In the genomic region with DNA sequence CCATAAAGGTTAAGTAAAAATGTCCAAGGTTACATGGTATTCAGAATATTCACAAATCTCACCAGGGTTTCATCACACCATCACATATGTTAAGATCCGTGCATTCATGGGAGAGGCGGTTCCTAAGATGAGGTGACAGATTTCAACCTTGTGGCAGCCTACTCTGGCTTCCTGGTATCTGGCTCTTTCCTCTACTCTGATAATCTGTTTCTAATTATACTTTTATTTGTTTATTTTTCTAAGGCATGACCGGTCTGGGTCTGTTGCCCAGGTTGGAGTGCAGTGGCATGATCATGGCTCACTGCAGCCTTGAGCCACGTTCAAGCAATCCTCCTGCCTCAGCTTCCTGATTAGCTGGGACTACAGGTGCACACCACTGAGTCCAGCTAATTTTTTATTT, we compare ENCODE assay signal across 10 cellular contexts. TPM values are rescaled to one million over a fixed set of nuclear protein-coding genes. Genes with fewer than 3 reads are reported as not detected.
DNase-seq lines count a peak whose midpoint lies in the region; ATAC-seq, FAIRE-seq and TF ChIP-seq lines count a peak whose summit lies in the region.
"Had no signal": no experiment of that assay in that cellular context is flagged by ENCODE, and none has a peak within 500 bp of the region (broad histone marks: within the 10 kb centered on the region; RNA-seq: fewer than 3 reads in every experiment).

No MANE protein-coding gene starts in this region.

- peak; percentile 18 for FAIRE-seq in endothelial cell of umbilical vein (lab: Jason Lieb, UNC)

- no TSS peak for BruUV-seq in endothelial cell of umbilical vein (replicated peaks; lab: Mats Ljungman, UMichigan)

- no peaks in the 10 kb centered on the region for H3K9me3 ChIP-seq in CD4-positive, alpha-beta T cell (ENCODE audit: control insufficient read depth, low read length)
- H3K9me3 ChIP-seq in endothelial cell of umbilical vein (replicated peaks; ENCODE audit: control insufficient read depth, insufficient read depth, low read length) (no peaks in the 10 kb centered on the region), mucosa of descending colon (no peaks in the 10 kb centered on the region)

- peaks cover 93% of the 10 kb centered on the region for H3K79me2 ChIP-seq in endothelial cell of umbilical vein (ENCODE audit: control insufficient read depth, insufficient read depth, low read length)

- no peak for DNase-seq in CD4-positive, alpha-beta T cell
- peak; percentile 72 for DNase-seq in M059J (ENCODE audit: low read depth)
- DNase-seq in endothelial cell of umbilical vein (ENCODE audit: low read depth, low spot score) = no peak
- DNase-seq in mucosa of descending colon = peak in 1 of 3 donors; percentile 23
- DNase-seq in NCI-H1092 treated with DMSO at 0.1 percent for 48 hours (lab: John Stamatoyannopoulos, UW) = no peak
- DNase-seq in activated T-helper 1 cell treated with anti-CD3 and anti-CD28 coated beads, Interleukin-12 subunit alpha, Interleukin-12 subunit beta, Interleukin-2, Interleukin-4 antibody, amounts not matched to agents 30 ng/mL and 10 ng/mL and 1 ng/mL, durations not matched to agents 14 hours and 24 hours and 36 hours (ENCODE audit: low spot score) = no peak
- DNase-seq in dorsolateral prefrontal cortex = no peak
- DNase-seq: NCI-H226 had no signal

- intact Hi-C loops in CD4-positive, alpha-beta T cell (cut with DNase I, micrococcal nuclease) = loop anchor here in 1 of 2 experiments (5.0 kb wide), 1 partner anchor 33 kb away; a partner anchor contains a TSS
- intact Hi-C loops in endothelial cell of umbilical vein (cut with micrococcal nuclease) = no loop called here
- intact Hi-C loops in mucosa of descending colon (cut with DNase I, micrococcal nuclease) = no loop called here
- intact Hi-C loops in activated T-helper 1 cell treated with anti-CD3 and anti-CD28 coated beads, Interleukin-12 subunit alpha, Interleukin-12 subunit beta, Interleukin-2, Interleukin-4 antibody, amounts not matched to agents 30 ng/mL and 10 ng/mL and 1 ng/mL, durations not matched to agents 14 hours and 24 hours and 36 hours (cut with micrococcal nuclease) = loop anchor here (5.0 kb wide), 1 partner anchor 33 kb away; a partner anchor contains a TSS
- intact Hi-C loops in dorsolateral prefrontal cortex (cut with DNase I) = no loop called here

- no peak overlapping the region for H2AFZ ChIP-seq in endothelial cell of umbilical vein (ENCODE audit: low read depth, low read length)

- peaks cover 17% of the 10 kb centered on the region for H3K36me3 Mint-ChIP-seq in CD4-positive, alpha-beta T cell (ENCODE audit: low read depth)
- H3K36me3 Mint-ChIP-seq in activated T-helper 1 cell treated with anti-CD3 and anti-CD28 coated beads, Interleukin-12 subunit alpha, Interleukin-12 subunit beta, Interleukin-2, Interleukin-4 antibody, amounts not matched to agents 30 ng/mL and 10 ng/mL and 1 ng/mL, durations not matched to agents 14 hours and 24 hours and 36 hours (ENCODE audit: low read depth) = peaks cover 6% of the 10 kb centered on the region

- no peaks in the 10 kb centered on the region for H3K9me1 ChIP-seq in endothelial cell of umbilical vein (replicated peaks; ENCODE audit: control insufficient read depth, extremely low read depth, insufficient read depth, low read length)

- CTCF ChIA-PET in CD4-positive, alpha-beta T cell (lab: Charles Lee) = no interaction called here
- CTCF ChIA-PET in endothelial cell of umbilical vein (lab: Charles Lee) = no interaction called here

- peaks cover 76% of the 10 kb centered on the region for H3K4me1 Mint-ChIP-seq in CD4-positive, alpha-beta T cell (ENCODE audit: low read depth)
- H3K4me1 Mint-ChIP-seq in activated T-helper 1 cell treated with anti-CD3 and anti-CD28 coated beads, Interleukin-12 subunit alpha, Interleukin-12 subunit beta, Interleukin-2, Interleukin-4 antibody, amounts not matched to agents 30 ng/mL and 10 ng/mL and 1 ng/mL, durations not matched to agents 14 hours and 24 hours and 36 hours (ENCODE audit: low read depth) = peaks cover 30% of the 10 kb centered on the region

- POLR2A ChIA-PET in CD4-positive, alpha-beta T cell (lab: Charles Lee) = interaction anchor here (0.8 to 1.0 kb wide), 2 partner anchors 33 to 34 kb away, joined by 3 to 4 read pairs; a partner anchor contains a TSS
- POLR2A ChIA-PET in endothelial cell of umbilical vein (lab: Charles Lee) = no interaction called here

- H3K4me2 ChIP-seq in endothelial cell of umbilical vein (ENCODE audit: insufficient read depth, low read length) = no peak overlapping the region

- H4K20me1 ChIP-seq in endothelial cell of umbilical vein (replicated peaks; ENCODE audit: control insufficient read depth, extremely low read depth, insufficient read depth, low read length) = peaks cover 2% of the 10 kb centered on the region

- no peak overlapping the region for H3K4me3 Mint-ChIP-seq in CD4-positive, alpha-beta T cell
- H3K4me3 Mint-ChIP-seq in activated T-helper 1 cell treated with anti-CD3 and anti-CD28 coated beads, Interleukin-12 subunit alpha, Interleukin-12 subunit beta, Interleukin-2, Interleukin-4 antibody, amounts not matched to agents 30 ng/mL and 10 ng/mL and 1 ng/mL, durations not matched to agents 14 hours and 24 hours and 36 hours = no peak overlapping the region
- H3K4me3 Mint-ChIP-seq: neural crest cell had no signal

- H3K4me3 ChIP-seq in endothelial cell of umbilical vein (replicated peaks in 1 of 3; ENCODE audit: insufficient read depth in 1 of 3, low read depth in 1 of 3, low read length in 3 of 3) (no peak overlapping the region), mucosa of descending colon (no peak overlapping the region), dorsolateral prefrontal cortex (no peak overlapping the region)

- dilution Hi-C loops in endothelial cell of umbilical vein (cut with MboI; ENCODE audit: extremely low pct_ligation_motif_present, low sequenced_read_pairs) = no loop called here

- H3K27me3 ChIP-seq in CD4-positive, alpha-beta T cell (ENCODE audit: control insufficient read depth, insufficient read depth, low read length) = no peaks in the 10 kb centered on the region
- H3K27me3 ChIP-seq in endothelial cell of umbilical vein (ENCODE audit: control insufficient read depth in 2 of 2, insufficient read depth in 2 of 2, low read length in 2 of 2) (no peaks in the 10 kb centered on the region), dorsolateral prefrontal cortex (no peaks in the 10 kb centered on the region)

- TF ChIP-seq CTCF in CD4-positive, alpha-beta T cell (IDR thresholded peaks at IDR 0.05) = no peak
- no peak for TF ChIP-seq CTCF in endothelial cell of umbilical vein (IDR thresholded peaks at IDR 0.05; ENCODE audit: extremely low read depth in 1 of 2, insufficient read depth in 1 of 2, low read depth in 1 of 2, low read length in 2 of 2)
- TF ChIP-seq CTCF in mucosa of descending colon (IDR thresholded peaks at IDR 0.05) = no peak
- TF ChIP-seq CTCF in dorsolateral prefrontal cortex (IDR thresholded peaks at IDR 0.05 in 54 of 56, conservative IDR thresholded peaks at IDR 0.05 in 2 of 56; ENCODE audit: low read depth in 1 of 56, partially characterized antibody in 56 of 56) = no peak

- no peaks in the 10 kb centered on the region for H3K9me3 Mint-ChIP-seq in CD4-positive, alpha-beta T cell
- no peaks in the 10 kb centered on the region for H3K9me3 Mint-ChIP-seq in activated T-helper 1 cell treated with anti-CD3 and anti-CD28 coated beads, Interleukin-12 subunit alpha, Interleukin-12 subunit beta, Interleukin-2, Interleukin-4 antibody, amounts not matched to agents 30 ng/mL and 10 ng/mL and 1 ng/mL, durations not matched to agents 14 hours and 24 hours and 36 hours
- H3K9me3 Mint-ChIP-seq: neural crest cell had no signal

- H3K4me1 ChIP-seq in endothelial cell of umbilical vein (ENCODE audit: control insufficient read depth, extremely low read depth, insufficient read depth, low read length) (peaks cover 10% of the 10 kb centered on the region), mucosa of descending colon (ENCODE audit: low read depth) (peaks cover 34% of the 10 kb centered on the region)

- H3K36me3 ChIP-seq in endothelial cell of umbilical vein (ENCODE audit: control insufficient read depth in 2 of 2, extremely low read depth in 1 of 2, insufficient read depth in 2 of 2, low read length in 2 of 2) (no peaks in the 10 kb centered on the region), mucosa of descending colon (ENCODE audit: low read depth) (no peaks in the 10 kb centered on the region)

- no peak overlapping the region for H3K9ac ChIP-seq in endothelial cell of umbilical vein (replicated peaks; ENCODE audit: extremely low read depth, insufficient read depth, low read length)

- TF ChIP-seq POLR2A in endothelial cell of umbilical vein (IDR thresholded peaks at IDR 0.05; ENCODE audit: low read depth, low read length) = no peak

- H3K27ac Mint-ChIP-seq in CD4-positive, alpha-beta T cell = peak overlapping the region; percentile 31
- H3K27ac Mint-ChIP-seq in activated T-helper 1 cell treated with anti-CD3 and anti-CD28 coated beads, Interleukin-12 subunit alpha, Interleukin-12 subunit beta, Interleukin-2, Interleukin-4 antibody, amounts not matched to agents 30 ng/mL and 10 ng/mL and 1 ng/mL, durations not matched to agents 14 hours and 24 hours and 36 hours = no peak overlapping the region

- no peak for ATAC-seq in CD4-positive, alpha-beta T cell (ENCODE audit: poor library complexity)
- ATAC-seq in mucosa of descending colon (peak; percentile 74), GM19035 (IDR thresholded peaks at IDR 0.05; ENCODE audit: unreplicated experiment) (no peak)

- H3K27me3 Mint-ChIP-seq in CD4-positive, alpha-beta T cell = no peaks in the 10 kb centered on the region
- no peaks in the 10 kb centered on the region for H3K27me3 Mint-ChIP-seq in activated T-helper 1 cell treated with anti-CD3 and anti-CD28 coated beads, Interleukin-12 subunit alpha, Interleukin-12 subunit beta, Interleukin-2, Interleukin-4 antibody, amounts not matched to agents 30 ng/mL and 10 ng/mL and 1 ng/mL, durations not matched to agents 14 hours and 24 hours and 36 hours (ENCODE audit: insufficient read depth)

- no peak overlapping the region for H3K27ac ChIP-seq in CD4-positive, alpha-beta T cell (ENCODE audit: low read depth, low read length)
- no peak overlapping the region for H3K27ac ChIP-seq in endothelial cell of umbilical vein (ENCODE audit: insufficient read depth, low read depth, low read length)
- H3K27ac ChIP-seq in dorsolateral prefrontal cortex = no peak overlapping the region

RNA-seq across cellular contexts. Expression of a gene that starts 34.4 kb away (rescaled TPM):
- 100 to 1,000 TPM; 127 to 139 TPM for total RNA-seq in CD4-positive, alpha-beta T cell
- total RNA-seq in M059J (2014; rRNA removed; shearing (Covaris generic)) = 78.0 and 106 TPM in 2 replicates
- total RNA-seq in endothelial cell of umbilical vein = 73.8 and 86.1 TPM in 2 replicates
- 86.2 and 88.8 TPM in 2 replicates for polyA plus RNA-seq in endothelial cell of umbilical vein
- 71.7 and 79.0 TPM in 2 replicates for polyA plus RNA-seq in endothelial cell of umbilical vein (2011; cell fraction: cytosol; rRNA removed)
- polyA plus RNA-seq in endothelial cell of umbilical vein (2011; cell fraction: nucleus; rRNA removed) = 185 and 188 TPM in 2 replicates
- polyA plus RNA-seq in endothelial cell of umbilical vein (2012) = 45.6 and 61.3 TPM in 2 replicates
- 211 and 233 TPM in 2 replicates for polyA minus RNA-seq in endothelial cell of umbilical vein
- 95.1 TPM for polyA minus RNA-seq in endothelial cell of umbilical vein (2011; cell fraction: cytosol; rRNA and poly(A)+ RNA removed)
- 113 and 178 TPM in 2 replicates for polyA minus RNA-seq in endothelial cell of umbilical vein (2011; cell fraction: nucleus; rRNA and poly(A)+ RNA removed)
- 10 to 100 TPM; 75.4 to 99.7 (median 76.9) TPM for total RNA-seq in mucosa of descending colon
- total RNA-seq in activated T-helper 1 cell treated with anti-CD3 and anti-CD28 coated beads, Interleukin-12 subunit alpha, Interleukin-12 subunit beta, Interleukin-2, Interleukin-4 antibody, amounts not matched to agents 30 ng/mL and 10 ng/mL and 1 ng/mL, durations not matched to agents 14 hours and 24 hours and 36 hours = 91.0 and 91.6 TPM in 2 replicates
- 100 to 1,000 TPM in 4 of 120 experiments, 10 to 100 TPM in 116; 58.1 to 110 (median 75.9) TPM for total RNA-seq in dorsolateral prefrontal cortex
